In the genomic region with DNA sequence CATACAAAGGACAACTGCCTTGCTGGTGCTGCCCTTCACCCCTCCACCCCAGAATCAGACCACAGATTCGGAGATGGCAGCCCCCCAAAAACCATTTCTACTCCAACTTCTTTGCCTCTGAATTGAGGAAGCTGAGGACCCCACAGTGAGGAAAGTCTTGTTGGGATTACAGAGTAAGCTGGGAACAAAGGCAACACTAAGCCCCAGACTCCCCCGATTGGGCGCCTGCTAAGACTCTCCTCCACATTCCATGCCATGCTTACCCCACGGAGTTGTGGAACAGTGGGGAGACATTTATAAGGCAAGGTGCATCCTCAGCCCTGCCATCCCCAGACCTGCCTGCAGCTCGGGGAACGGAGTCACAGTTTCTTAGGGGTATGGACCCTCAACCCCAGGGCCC, we compare ENCODE assay signal across 9 cellular contexts. TPM values are rescaled to one million over a fixed set of nuclear protein-coding genes. Genes with fewer than 3 reads are reported as not detected.
DNase-seq lines count a peak whose midpoint lies in the region; ATAC-seq, FAIRE-seq and TF ChIP-seq lines count a peak whose summit lies in the region.
"Had no signal": no experiment of that assay in that cellular context is flagged by ENCODE, and none has a peak within 500 bp of the region (broad histone marks: within the 10 kb centered on the region; RNA-seq: fewer than 3 reads in every experiment).

No MANE protein-coding gene starts in this region.

- peaks cover 76% of the 10 kb centered on the region for H3K4me1 ChIP-seq in CD8-positive, alpha-beta T cell (ENCODE audit: insufficient read depth, low read length)
- H3K4me1 ChIP-seq in OCI-LY3 (ENCODE audit: low read length): peaks cover 45% of the 10 kb centered on the region
- peaks cover 7 to 44% (median 35%) of the 10 kb centered on the region in 4 experiments for H3K4me1 ChIP-seq in H1 (replicated peaks in 1 of 4; ENCODE audit: control insufficient read depth in 3 of 4, insufficient read depth in 4 of 4, low read length in 3 of 4)

- peaks cover 32% of the 10 kb centered on the region; the same call in 1 of the 2 replicates for H3K23me2 ChIP-seq in H1 (ENCODE audit: low read depth, low read length)

- H3K27ac Mint-ChIP-seq in CD8-positive, alpha-beta T cell: no peak overlapping the region
- peak overlapping the region; percentile 86 for H3K27ac Mint-ChIP-seq in osteocyte (ENCODE audit: unreplicated experiment)

- H4K91ac ChIP-seq in H1 (replicated peaks; ENCODE audit: insufficient read length, low read length): no peak overlapping the region

- POLR2A ChIA-PET in CD8-positive, alpha-beta T cell (lab: Charles Lee): interaction anchor here (1.2 to 3.5 kb wide), 3 partner anchors 20 to 30 kb away, joined by 3 to 15 read pairs (median 13); a partner anchor contains a TSS
- POLR2A ChIA-PET in H1 (lab: Charles Lee; ENCODE audit: partially characterized antibody): interaction anchor here (0.6 to 1.8 kb wide), 4 partner anchors 11 to 321 kb away, joined by 3 to 8 read pairs (median 4); no protein-coding TSS in a partner anchor

- peaks cover 70% of the 10 kb centered on the region for H3K79me2 ChIP-seq in OCI-LY3 (ENCODE audit: low read length)
- H3K79me2 ChIP-seq in H1 (ENCODE audit: control insufficient read depth in 1 of 2, insufficient read depth in 2 of 2, low read length in 2 of 2): peaks cover 0 to 42% of the 10 kb centered on the region in 2 experiments; a peak in 2 of 4 replicates

- H3K27me3 Mint-ChIP-seq in CD8-positive, alpha-beta T cell (ENCODE audit: low read depth): no peaks in the 10 kb centered on the region
- no peaks in the 10 kb centered on the region for H3K27me3 Mint-ChIP-seq in osteocyte (ENCODE audit: unreplicated experiment)

- no peak for DNase-seq in CD8-positive, alpha-beta T cell
- DNase-seq in H1 (ENCODE audit: low read depth in 1 of 2, low spot score in 2 of 2) (no peak), osteocyte (ENCODE audit: extremely low spot score, unreplicated experiment) (no peak), posterior vena cava (ENCODE audit: low spot score) (no peak), ureter (ENCODE audit: low spot score) (no peak)
- no peak for DNase-seq in stimulated activated CD8-positive, alpha-beta memory T cell treated with anti-CD3 and anti-CD28 coated beads, Interleukin-4, amount 100 ng/mL, for 48 hours

- CTCF ChIA-PET in CD8-positive, alpha-beta T cell (lab: Charles Lee): interaction anchor here (0.5 to 13.9 kb wide), 5 partner anchors 8 to 498 kb away, joined by 3 to 216 read pairs (median 5); a partner anchor contains a TSS
- CTCF ChIA-PET in H1 (lab: Charles Lee; ENCODE audit: partially characterized antibody): interaction anchor here (0.9 to 14.8 kb wide), 7 partner anchors 9 to 218 kb away, joined by 3 to 193 read pairs (median 11); a partner anchor contains a TSS

- TF ChIP-seq EP300 in H1 (IDR thresholded peaks at IDR 0.05; ENCODE audit: borderline replicate concordance in 1 of 2, low read depth in 2 of 2, low read length in 2 of 2): no peak

- TF ChIP-seq CTCF in CD8-positive, alpha-beta T cell (IDR thresholded peaks at IDR 0.05): no peak
- no peak for TF ChIP-seq CTCF in OCI-LY3 (IDR thresholded peaks at IDR 0.05; ENCODE audit: low read depth, low read length)
- no peak for TF ChIP-seq CTCF in H1 (IDR thresholded peaks at IDR 0.05; ENCODE audit: control extremely low read depth in 1 of 3, insufficient read depth in 1 of 3, low read depth in 1 of 3, low read length in 3 of 3)
- no peak for TF ChIP-seq CTCF in osteocyte (IDR thresholded peaks at IDR 0.05)

- H3K9me3 ChIP-seq in CD8-positive, alpha-beta T cell (ENCODE audit: low read length): no peaks in the 10 kb centered on the region
- no peaks in the 10 kb centered on the region for H3K9me3 ChIP-seq in OCI-LY3 (ENCODE audit: insufficient read depth, low read length)
- H3K9me3 ChIP-seq in H1 (ENCODE audit: insufficient read depth in 2 of 2, low read depth in 1 of 2, low read length in 1 of 2): no peaks in the 10 kb centered on the region

- no peak overlapping the region for H4K5ac ChIP-seq in H1 (ENCODE audit: insufficient read length, low read depth, low read length)

- H3K4me2 ChIP-seq in OCI-LY3 (ENCODE audit: low read length): peak overlapping the region; percentile 99
- peak overlapping the region; percentile 93 to 95; a peak in 2 of 4 replicates for H3K4me2 ChIP-seq in H1 (ENCODE audit: insufficient read depth in 1 of 2, low read depth in 2 of 2, low read length in 2 of 2)

- H4K20me1 ChIP-seq in OCI-LY3 (ENCODE audit: insufficient read depth, low read length) (peaks cover 23% of the 10 kb centered on the region), H1 (replicated peaks in 1 of 2; ENCODE audit: control insufficient read depth in 1 of 2, insufficient read depth in 2 of 2, low read length in 2 of 2) (peaks cover 15 to 35% of the 10 kb centered on the region in 2 experiments)

- no peak overlapping the region for H3K4ac ChIP-seq in H1 (replicated peaks; ENCODE audit: insufficient read length, low read depth, low read length)

- no peak overlapping the region for H2BK120ac ChIP-seq in H1 (replicated peaks; ENCODE audit: low read depth, low read length)

- H3K27me3 ChIP-seq in CD8-positive, alpha-beta T cell (ENCODE audit: insufficient read depth, low read length): no peaks in the 10 kb centered on the region
- no peaks in the 10 kb centered on the region for H3K27me3 ChIP-seq in OCI-LY3 (ENCODE audit: low read depth, low read length)
- H3K27me3 ChIP-seq in H1 (replicated peaks in 1 of 4; ENCODE audit: control insufficient read depth in 3 of 4, extremely low read depth in 1 of 4, insufficient read depth in 3 of 4, low read length in 3 of 4): peaks cover 0 to 6% (median 5%) of the 10 kb centered on the region in 4 experiments; a peak in 2 of 7 replicates
- H3K27me3 ChIP-seq: cardiac muscle cell had no signal

- no peak overlapping the region for H3K14ac ChIP-seq in H1 (ENCODE audit: insufficient read length)

- H2AK5ac ChIP-seq in H1 (ENCODE audit: low read depth, low read length): no peak overlapping the region

- H3K18ac ChIP-seq in H1 (ENCODE audit: extremely low read depth, low read length): no peak overlapping the region

- H3K36me3 ChIP-seq in CD8-positive, alpha-beta T cell (ENCODE audit: insufficient read depth, low read length): no peaks in the 10 kb centered on the region
- peaks cover 13% of the 10 kb centered on the region for H3K36me3 ChIP-seq in OCI-LY3 (replicated peaks; ENCODE audit: low read depth, low read length)
- 0 out of 8 replicates have a peak, but pooled peaks cover 0 to 3% (median 0%) of the 10 kb centered on the region in 4 experiments for H3K36me3 ChIP-seq in H1 (ENCODE audit: control insufficient read depth in 2 of 4, insufficient read depth in 4 of 4, low read length in 3 of 4)
- H3K36me3 ChIP-seq: cardiac muscle cell had no signal

- FAIRE-seq in H1 (lab: Jason Lieb, UNC): no peak

- H3K27ac ChIP-seq in CD8-positive, alpha-beta T cell (ENCODE audit: low read depth, low read length): peak overlapping the region; percentile 18
- H3K27ac ChIP-seq in OCI-LY3 (ENCODE audit: low read length): no peak overlapping the region
- no peak overlapping the region for H3K27ac ChIP-seq in H1 (ENCODE audit: low read depth, low read length)
- H3K27ac ChIP-seq: cardiac muscle cell had no signal

- ATAC-seq in CD8-positive, alpha-beta T cell: no peak
- ATAC-seq in HG03139 (IDR thresholded peaks at IDR 0.05; ENCODE audit: unreplicated experiment): no peak

- no peaks in the 10 kb centered on the region for H3K9me3 Mint-ChIP-seq in CD8-positive, alpha-beta T cell
- H3K9me3 Mint-ChIP-seq in osteocyte (ENCODE audit: unreplicated experiment): no peaks in the 10 kb centered on the region

- no peak overlapping the region for H2AFZ ChIP-seq in OCI-LY3 (ENCODE audit: low read depth, low read length)
- no peak overlapping the region for H2AFZ ChIP-seq in H1 (ENCODE audit: low read length)

- 80% methylated on average over 6 of the region's 6 CpGs; no CpG with 5 or more reads in 1 of the 2 experiments for WGBS in H1 (ENCODE audit: extremely low coverage in 1 of 2, insufficient coverage in 1 of 2, insufficient read length in 1 of 2, insufficient replicate concordance in 2 of 2, low coverage in 1 of 2, low lambda C conversion rate in 2 of 2, missing lambda C conversion rate in 1 of 2), 2 experiments

- intact Hi-C loops in CD8-positive, alpha-beta T cell (cut with DNase I, micrococcal nuclease): loop anchor here (5.0 to 10.0 kb wide), 2 partner anchors 175 to 507 kb away; no protein-coding TSS in a partner anchor
- intact Hi-C loops in posterior vena cava (cut with DNase I): no loop called here

- H3K36me3 Mint-ChIP-seq in CD8-positive, alpha-beta T cell: peaks cover 5% of the 10 kb centered on the region
- no peaks in the 10 kb centered on the region for H3K36me3 Mint-ChIP-seq in osteocyte (ENCODE audit: unreplicated experiment)

- H3K4me3 ChIP-seq in CD8-positive, alpha-beta T cell (ENCODE audit: low read depth, low read length): peak overlapping the region; percentile 75
- peak overlapping the region; percentile 86 for H3K4me3 ChIP-seq in OCI-LY3 (ENCODE audit: low read length)
- peak overlapping the region in 3 of 4 experiments; percentile 64 to 82 (median 76); a peak in 1 of 8 replicates for H3K4me3 ChIP-seq in H1 (ENCODE audit: extremely low read depth in 1 of 4, insufficient read depth in 2 of 4, low read depth in 3 of 4, low read length in 4 of 4)

- H3K56ac ChIP-seq in H1 (replicated peaks; ENCODE audit: insufficient read length, low read depth, low read length): no peak overlapping the region

- peak overlapping the region; percentile 76 for H3K9ac ChIP-seq in OCI-LY3 (ENCODE audit: low read length)
- H3K9ac ChIP-seq in H1 (replicated peaks in 1 of 4; ENCODE audit: extremely low read depth in 1 of 4, low read depth in 3 of 4, low read length in 3 of 4): no peak overlapping the region

- no peak overlapping the region for H2BK12ac ChIP-seq in H1 (ENCODE audit: low read depth, low read length)

- H4K8ac ChIP-seq in H1 (ENCODE audit: extremely low read depth, insufficient read depth, low read length): no peak overlapping the region

- H3K23ac ChIP-seq in H1 (ENCODE audit: insufficient read length): no peak overlapping the region

- H2BK5ac ChIP-seq in H1 (ENCODE audit: low read depth, low read length): no peak overlapping the region

- peak overlapping the region; percentile 12; the same call in 1 of the 2 replicates for H2BK15ac ChIP-seq in H1 (ENCODE audit: low read length)

- no peak for TF ChIP-seq POLR2A in H1 (IDR thresholded peaks at IDR 0.05; ENCODE audit: control extremely low read depth in 1 of 2, low read depth in 2 of 2, low read length in 2 of 2)

- no peak overlapping the region for H2BK20ac ChIP-seq in H1 (ENCODE audit: low read length)

- peaks cover 19% of the 10 kb centered on the region for H3K79me1 ChIP-seq in H1 (ENCODE audit: low read depth, low read length)

- H3K4me3 Mint-ChIP-seq in CD8-positive, alpha-beta T cell: peak overlapping the region; percentile 93
- peak overlapping the region; percentile 84 for H3K4me3 Mint-ChIP-seq in osteocyte (ENCODE audit: unreplicated experiment)

- peaks cover 59% of the 10 kb centered on the region for H3K4me1 Mint-ChIP-seq in CD8-positive, alpha-beta T cell (ENCODE audit: low read depth)
- H3K4me1 Mint-ChIP-seq in osteocyte (ENCODE audit: unreplicated experiment): peaks cover 69% of the 10 kb centered on the region

- no peak for TF ChIP-seq RAD21 in H1 (IDR thresholded peaks at IDR 0.05 in 1 of 2, conservative IDR thresholded peaks at IDR 0.05 in 1 of 2; ENCODE audit: low read depth in 2 of 2, low read length in 2 of 2)

RNA-seq across cellular contexts. Expression of a gene that starts 1.9 kb away (rescaled TPM):
- 10 to 100 TPM; 25.8 to 27.0 TPM for total RNA-seq in CD8-positive, alpha-beta T cell
- total RNA-seq in H1 (2021; fragmentation: NEBNext Ultra II Directional; extraction: Animal tissue kit (Norgen Biotek cat#: 25700)): 60.6 and 62.4 TPM in 2 replicates
- polyA plus RNA-seq in H1 (2011; rRNA removed): 63.0 and 80.7 TPM in 2 replicates
- 43.3 TPM for polyA plus RNA-seq in H1 (2011; cell fraction: cytosol; rRNA removed)
- 93.3 TPM for polyA plus RNA-seq in H1 (2011; cell fraction: nucleus; rRNA removed)
- 36.7 to 55.7 TPM (median 48.9 TPM) in 4 replicates for polyA plus RNA-seq in H1 (2012, experiment 1 of 2)
- polyA plus RNA-seq in H1 (2012, experiment 2 of 2): 54.3 TPM
- 45.0 TPM for polyA plus RNA-seq in H1 (2013, experiment 1 of 2)
- 45.5 TPM for polyA plus RNA-seq in H1 (2013, experiment 2 of 2)
- polyA minus RNA-seq in H1 (2011; rRNA and poly(A)+ RNA removed): 45.9 and 62.5 TPM in 2 replicates
- polyA minus RNA-seq in H1 (2011; cell fraction: cytosol; rRNA and poly(A)+ RNA removed): 42.9 TPM
- polyA minus RNA-seq in H1 (2011; cell fraction: nucleus; rRNA and poly(A)+ RNA removed): 55.6 TPM
- total RNA-seq in osteocyte (48.2 and 50.7 TPM in 2 replicates), posterior vena cava (10 to 100 TPM; 28.1 to 43.5 TPM), ureter (37.1 TPM)

RNA-seq across cellular contexts. Expression of a gene that starts 5.3 kb away (rescaled TPM):
- 1 to 10 TPM in 1 of 2 experiments, under 1 TPM in 1; 0.83 to 1.3 TPM for total RNA-seq in CD8-positive, alpha-beta T cell
- total RNA-seq in H1 (2021; fragmentation: NEBNext Ultra II Directional; extraction: Animal tissue kit (Norgen Biotek cat#: 25700)): 41.0 and 48.5 TPM in 2 replicates
- 16.4 and 30.3 TPM in 2 replicates for polyA plus RNA-seq in H1 (2011; rRNA removed)
- polyA plus RNA-seq in H1 (2011; cell fraction: cytosol; rRNA removed): 17.6 TPM
- polyA plus RNA-seq in H1 (2011; cell fraction: nucleus; rRNA removed): 167 TPM
- polyA plus RNA-seq in H1 (2012, experiment 1 of 2): 25.6 to 40.3 TPM (median 33.5 TPM) in 4 replicates
- polyA plus RNA-seq in H1 (2012, experiment 2 of 2): 22.3 TPM
- polyA plus RNA-seq in H1 (2013, experiment 1 of 2): 21.9 TPM
- polyA plus RNA-seq in H1 (2013, experiment 2 of 2): 20.2 TPM
- 7.7 and 13.1 TPM in 2 replicates for polyA minus RNA-seq in H1 (2011; rRNA and poly(A)+ RNA removed)
- polyA minus RNA-seq in H1 (2011; cell fraction: cytosol; rRNA and poly(A)+ RNA removed): 22.4 TPM
- 33.4 TPM for polyA minus RNA-seq in H1 (2011; cell fraction: nucleus; rRNA and poly(A)+ RNA removed)
- total RNA-seq in osteocyte: 33.1 and 36.1 TPM in 2 replicates
- total RNA-seq in posterior vena cava: 10 to 100 TPM; 11.2 to 11.5 TPM
- 7.7 TPM for total RNA-seq in ureter

RNA-seq across cellular contexts. Expression of a gene that starts 19.1 kb away (rescaled TPM):
- total RNA-seq in CD8-positive, alpha-beta T cell: 10 to 100 TPM; 50.2 to 54.1 TPM
- 21.1 and 22.4 TPM in 2 replicates for total RNA-seq in H1 (2021; fragmentation: NEBNext Ultra II Directional; extraction: Animal tissue kit (Norgen Biotek cat#: 25700))
- 35.7 and 42.6 TPM in 2 replicates for polyA plus RNA-seq in H1 (2011; rRNA removed)
- 33.3 TPM for polyA plus RNA-seq in H1 (2011; cell fraction: cytosol; rRNA removed)
- polyA plus RNA-seq in H1 (2011; cell fraction: nucleus; rRNA removed): 97.5 TPM
- 13.5 to 25.6 TPM (median 22.3 TPM) in 4 replicates for polyA plus RNA-seq in H1 (2012, experiment 1 of 2)
- polyA plus RNA-seq in H1 (2012, experiment 2 of 2): 20.0 TPM
- 26.9 TPM for polyA plus RNA-seq in H1 (2013, experiment 1 of 2)
- 24.1 TPM for polyA plus RNA-seq in H1 (2013, experiment 2 of 2)
- 6.4 and 7.7 TPM in 2 replicates for polyA minus RNA-seq in H1 (2011; rRNA and poly(A)+ RNA removed)
- 15.0 TPM for polyA minus RNA-seq in H1 (2011; cell fraction: cytosol; rRNA and poly(A)+ RNA removed)
- polyA minus RNA-seq in H1 (2011; cell fraction: nucleus; rRNA and poly(A)+ RNA removed): 31.3 TPM
- total RNA-seq in osteocyte (42.0 and 43.1 TPM in 2 replicates), posterior vena cava (10 to 100 TPM; 33.1 to 34.7 TPM), ureter (44.6 TPM)

RNA-seq across cellular contexts. Expression of a gene that starts 20.8 kb away (rescaled TPM):
- 1 to 10 TPM; 8.3 to 8.7 TPM for total RNA-seq in CD8-positive, alpha-beta T cell
- total RNA-seq in H1 (2021; fragmentation: NEBNext Ultra II Directional; extraction: Animal tissue kit (Norgen Biotek cat#: 25700)): 1.6 and 1.7 TPM in 2 replicates
- 0.88 and 1.2 TPM in 2 replicates for polyA plus RNA-seq in H1 (2011; rRNA removed)
- 1.2 TPM for polyA plus RNA-seq in H1 (2011; cell fraction: cytosol; rRNA removed)
- polyA plus RNA-seq in H1 (2011; cell fraction: nucleus; rRNA removed): 1.6 TPM
- 1.3 to 1.6 TPM (median 1.5 TPM) in 4 replicates for polyA plus RNA-seq in H1 (2012, experiment 1 of 2)
- 1.9 TPM for polyA plus RNA-seq in H1 (2012, experiment 2 of 2)
- polyA plus RNA-seq in H1 (2013, experiment 1 of 2): 1.3 TPM
- polyA plus RNA-seq in H1 (2013, experiment 2 of 2): 1.3 TPM
- 1.8 and 2.1 TPM in 2 replicates for polyA minus RNA-seq in H1 (2011; rRNA and poly(A)+ RNA removed)
- polyA minus RNA-seq in H1 (2011; cell fraction: cytosol; rRNA and poly(A)+ RNA removed): 1.4 TPM
- 3.0 TPM for polyA minus RNA-seq in H1 (2011; cell fraction: nucleus; rRNA and poly(A)+ RNA removed)
- 11.7 and 12.8 TPM in 2 replicates for total RNA-seq in osteocyte
- total RNA-seq in posterior vena cava: 1 to 10 TPM; 4.5 to 5.9 TPM
- total RNA-seq in ureter: 7.8 TPM

RNA-seq across cellular contexts. Expression of a gene that starts 35.1 kb away (rescaled TPM):
- 1 to 10 TPM; 1.2 to 1.7 TPM for total RNA-seq in CD8-positive, alpha-beta T cell
- total RNA-seq in H1 (2021; fragmentation: NEBNext Ultra II Directional; extraction: Animal tissue kit (Norgen Biotek cat#: 25700)): 2.1 and 2.5 TPM in 2 replicates
- 8.6 and 13.3 TPM in 2 replicates for polyA plus RNA-seq in H1 (2011; rRNA removed)
- polyA plus RNA-seq in H1 (2011; cell fraction: cytosol; rRNA removed): 10.9 TPM
- polyA plus RNA-seq in H1 (2011; cell fraction: nucleus; rRNA removed): 106 TPM
- polyA plus RNA-seq in H1 (2012, experiment 1 of 2): 3.1 to 6.2 TPM (median 5.5 TPM) in 4 replicates
- polyA plus RNA-seq in H1 (2012, experiment 2 of 2): 3.1 TPM
- polyA plus RNA-seq in H1 (2013, experiment 1 of 2): 3.6 TPM
- 3.3 TPM for polyA plus RNA-seq in H1 (2013, experiment 2 of 2)
- polyA minus RNA-seq in H1 (2011; rRNA and poly(A)+ RNA removed): 7.3 and 10.4 TPM in 2 replicates
- polyA minus RNA-seq in H1 (2011; cell fraction: cytosol; rRNA and poly(A)+ RNA removed): 3.2 TPM
- 10.5 TPM for polyA minus RNA-seq in H1 (2011; cell fraction: nucleus; rRNA and poly(A)+ RNA removed)
- total RNA-seq in osteocyte: 4.8 and 7.1 TPM in 2 replicates
- total RNA-seq in posterior vena cava: 10 to 100 TPM; 26.7 to 31.6 TPM
- 23.3 TPM for total RNA-seq in ureter

Comparison
In these comparisons a context has a peak if more than half of its experiments do, and no peak if none do; other contexts are left out.
1. intact Hi-C loops: an anchor here in CD8-positive, alpha-beta T cell (5.0 to 10.0 kb wide); none called in posterior vena cava.